ENCODE assay signal across 8 cellular contexts in the genomic region with DNA sequence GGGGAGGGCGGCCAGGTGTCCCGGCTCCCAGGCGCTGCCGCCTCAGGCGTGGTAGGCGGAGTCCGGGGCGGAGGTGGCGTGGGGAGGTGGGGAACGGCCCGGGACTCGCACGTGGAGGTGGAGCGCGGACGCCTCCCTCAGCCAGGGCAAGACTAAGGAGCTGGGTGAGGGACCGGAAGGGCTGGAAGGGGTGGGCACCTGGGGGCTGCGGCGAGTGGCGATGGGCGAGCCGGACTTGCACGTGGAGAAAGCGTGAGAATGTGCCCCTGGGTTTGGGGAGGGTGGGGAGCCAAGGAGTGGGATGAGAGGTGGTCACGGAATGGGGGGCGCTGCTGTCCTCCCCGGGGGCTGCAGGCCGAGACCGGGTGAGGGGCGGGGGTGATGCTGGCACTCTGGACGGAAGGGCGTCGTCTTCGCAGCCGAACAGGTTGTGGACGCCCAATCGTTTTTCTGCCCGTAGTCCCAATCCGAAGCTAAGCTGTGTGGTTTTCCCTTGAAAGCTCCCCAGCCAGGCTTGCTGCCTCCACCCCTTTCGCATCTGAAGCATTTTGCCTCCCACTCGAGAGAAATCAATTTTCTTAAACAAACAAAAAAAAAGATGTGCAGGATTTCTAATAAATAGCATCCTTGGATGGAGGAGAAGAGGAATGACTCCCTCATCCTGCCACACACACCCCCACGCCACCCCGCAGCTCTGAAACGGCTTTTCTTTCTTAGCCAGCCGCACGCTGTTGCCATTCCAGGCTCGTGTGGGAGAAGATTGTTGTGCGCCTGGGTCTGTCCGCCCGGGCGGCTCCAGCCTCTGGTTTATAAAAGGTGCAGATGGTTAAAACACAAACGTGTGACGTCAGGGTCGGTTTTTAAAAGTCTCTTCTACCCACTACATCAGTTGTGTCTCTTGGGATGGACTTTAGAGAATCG.
DNase-seq lines count a peak whose midpoint lies in the region; ATAC-seq, FAIRE-seq and TF ChIP-seq lines count a peak whose summit lies in the region.

No MANE protein-coding gene starts in this region.

- H3K36me3 ChIP-seq in neutrophil, result no peaks in the 10 kb centered on the region

- peaks cover 32% of the 10 kb centered on the region for H3K27me3 ChIP-seq in neutrophil

- H3K9me3 Mint-ChIP-seq in activated naive CD4-positive, alpha-beta T cell treated with anti-CD3 and anti-CD28 coated beads, Interleukin-2, amount 10 ng/mL, durations not matched to agents 7 days and 5 days, result no peaks in the 10 kb centered on the region

- H3K4me1 ChIP-seq in neutrophil (ENCODE audit: control insufficient read depth in 1 of 2, insufficient read depth in 1 of 2, low read depth in 1 of 2, low read length in 1 of 2), result peaks cover 9 to 13% of the 10 kb centered on the region in 2 experiments

- H3K4me3 Mint-ChIP-seq in activated naive CD4-positive, alpha-beta T cell treated with anti-CD3 and anti-CD28 coated beads, Interleukin-2, amount 10 ng/mL, durations not matched to agents 7 days and 5 days, result peak overlapping the region; percentile 79

- H3K36me3 Mint-ChIP-seq in activated naive CD4-positive, alpha-beta T cell treated with anti-CD3 and anti-CD28 coated beads, Interleukin-2, amount 10 ng/mL, durations not matched to agents 7 days and 5 days, result peaks cover 11% of the 10 kb centered on the region

- no peak for FAIRE-seq in urothelium cell line (lab: Jason Lieb, UNC)

- CTCF ChIA-PET in activated naive CD4-positive, alpha-beta T cell treated with anti-CD3 and anti-CD28 coated beads, Interleukin-2, amount 10 ng/mL, durations not matched to agents 7 days and 5 days (lab: Charles Lee), result no interaction called here

- peak overlapping the region; percentile 76 for H3K27ac Mint-ChIP-seq in activated naive CD4-positive, alpha-beta T cell treated with anti-CD3 and anti-CD28 coated beads, Interleukin-2, amount 10 ng/mL, durations not matched to agents 7 days and 5 days

- H3K9me3 ChIP-seq in neutrophil, result no peaks in the 10 kb centered on the region

- peak overlapping the region; percentile 86 to 87 for H3K4me3 ChIP-seq in neutrophil (ENCODE audit: low read depth in 1 of 2, low read length in 1 of 2)

- H3K4me1 Mint-ChIP-seq in activated naive CD4-positive, alpha-beta T cell treated with anti-CD3 and anti-CD28 coated beads, Interleukin-2, amount 10 ng/mL, durations not matched to agents 7 days and 5 days, result peaks cover 39% of the 10 kb centered on the region

- no peak for TF ChIP-seq CTCF in neutrophil (IDR thresholded peaks at IDR 0.05)

- ATAC-seq in HG03280 (IDR thresholded peaks at IDR 0.05; ENCODE audit: unreplicated experiment), result peak; percentile 41

- no peak overlapping the region for H3K27ac ChIP-seq in neutrophil

- H3K27me3 Mint-ChIP-seq in activated naive CD4-positive, alpha-beta T cell treated with anti-CD3 and anti-CD28 coated beads, Interleukin-2, amount 10 ng/mL, durations not matched to agents 7 days and 5 days, result peaks cover 10% of the 10 kb centered on the region

- DNase-seq in COLO668 (lab: John Stamatoyannopoulos, UW; ENCODE audit: unreplicated experiment), result peak; percentile 20
- DNase-seq in GM19240 (ENCODE audit: insufficient read length, low spot score), result peak; percentile 38
- DNase-seq in NCI-H69 (lab: John Stamatoyannopoulos, UW), result peak; percentile 80
- peak; percentile 29 for DNase-seq in activated naive CD4-positive, alpha-beta T cell treated with anti-CD3 and anti-CD28 coated beads, Interleukin-2, amount 10 ng/mL, durations not matched to agents 7 days and 5 days
- DNase-seq in globus pallidus (ENCODE audit: low spot score), result peak; percentile 55
- peak; percentile 81 for DNase-seq in urothelium cell line (ENCODE audit: low spot score)

Comparison
In these comparisons a context has a peak if more than half of its experiments do, and no peak if none do; other contexts are left out.
1. DNase-seq: peak in every context shown above with its lines; median percentile 81 in urothelium cell line; 80 in NCI-H69; 55 in globus pallidus; 38 in GM19240; 29 in activated naive CD4-positive, alpha-beta T cell treated with anti-CD3 and anti-CD28 coated beads, Interleukin-2, amount 10 ng/mL, durations not matched to agents 7 days and 5 days; 20 in COLO668.